1 cellular context compared by ENCODE assay signal in genomic region chr5:138752951-138753793, GRCh38.
TF ChIP-seq lines count a peak whose summit lies in the region.

CTNNA1 (plus strand) TSS chr5:138753425; CDS start chr5:138781925, 28,500 bp downstream.

TF ChIP-seq in IMR-90, 13 proteins besides CTCF, POLR2A, EP300 and RAD21:
- TF ChIP-seq USF2 (IDR thresholded peaks at IDR 0.05; ENCODE audit: low read depth, low read length) (no peak), ELK1 (IDR thresholded peaks at IDR 0.05; ENCODE audit: borderline replicate concordance, low read depth, low read length) (no peak), SMC3 (IDR thresholded peaks at IDR 0.05; ENCODE audit: low read depth, low read length) (no peak), MAZ (IDR thresholded peaks at IDR 0.05; ENCODE audit: borderline replicate concordance, low read depth, low read length) (peak; percentile 68; the same call in 1 of the 2 replicates), FOS (IDR thresholded peaks at IDR 0.05; ENCODE audit: low read depth, low read length) (peak; percentile 33; the same call in 1 of the 2 replicates), BHLHE40 (IDR thresholded peaks at IDR 0.05; ENCODE audit: low read depth, low read length) (no peak)
